In genomic region chr13:25625361-25625760, GRCh38 we compare ENCODE assay signal across 25 cellular contexts.
"Had no signal": no experiment of that assay in that cellular context is flagged by ENCODE, and none has a peak within 500 bp of the region (broad histone marks: within the 10 kb centered on the region; RNA-seq: fewer than 3 reads in every experiment).

No MANE protein-coding gene starts in this region.

- H3K79me2 ChIP-seq: hepatocyte, parathyroid adenoma had no signal

- H2AFZ ChIP-seq: hepatocyte, parathyroid adenoma had no signal

- ATAC-seq: foreskin keratinocyte; left cardiac atrium; left ventricle myocardium superior; natural killer cell treated with Interleukin-12 subunit alpha and Interleukin-12 subunit beta and Interleukin-15 and Interleukin-18, amount 100 ng/mL, for 72 hours; sciatic nerve; stimulated activated memory B cell treated with anti-CD40 and anti-IgM and Interleukin-4, amounts not matched to agents 10 μg/mL and 1 μg/mL and 100 μg/mL, for 72 hours; upper lobe of right lung had no signal

- H3K9me3 ChIP-seq: prostate gland, testis, upper lobe of right lung, vagina had no signal

- DNase-seq: dermis blood vessel endothelial cell; endodermal cell; erythroblast; foreskin keratinocyte; kidney; left cardiac atrium; left ventricle myocardium superior; mesenchymal stem cell; midbrain; spleen; stimulated activated CD4-positive, alpha-beta T cell treated with anti-CD3 and anti-CD28 coated beads, Interleukin-15, amount 100 ng/mL, for 24 hours; stimulated activated CD4-positive, alpha-beta T cell treated with anti-CD3 and anti-CD28 coated beads, Interleukin-1b, Interleukin-23, amount 100 ng/mL, for 48 hours; stimulated activated CD4-positive, alpha-beta T cell treated with anti-CD3 and anti-CD28 coated beads, Interleukin-4, amount 100 ng/mL, for 24 hours; testis; upper lobe of right lung had no signal

- H3K4me1 ChIP-seq: foreskin keratinocyte, parathyroid adenoma, prostate gland, spleen, testis, tibial nerve, upper lobe of right lung, vagina had no signal

- H3K4me3 ChIP-seq: hepatocyte, lung, prostate gland, spleen, testis, tibial nerve, upper lobe of right lung, vagina had no signal

- H3K9ac ChIP-seq: parathyroid adenoma had no signal

- H3K36me3 ChIP-seq: prostate gland, spleen, tibial nerve, upper lobe of right lung, vagina had no signal

- H3K4me2 ChIP-seq: hepatocyte had no signal

- H3K27ac ChIP-seq: foreskin keratinocyte, hepatocyte, parathyroid adenoma, prostate gland, spleen, testis, tibial nerve, upper lobe of right lung, vagina had no signal

- FAIRE-seq: endothelial cell of umbilical vein, kidney had no signal

- H3K27me3 ChIP-seq: spleen, testis, tibial nerve, upper lobe of right lung, vagina had no signal
